ENCODE assay signal across 8 cellular contexts in genomic region chr3:49539659-49540560, GRCh38. TPM values are rescaled to one million over a fixed set of nuclear protein-coding genes. Genes with fewer than 3 reads are reported as not detected.
DNase-seq lines count a peak whose midpoint lies in the region; ATAC-seq and TF ChIP-seq lines count a peak whose summit lies in the region.

No MANE protein-coding gene starts in this region.

- no peaks in the 10 kb centered on the region for H3F3A ChIP-seq in smooth muscle cell (ENCODE audit: low read depth)

- H4K20me1 ChIP-seq in mammary epithelial cell (ENCODE audit: insufficient read depth, low read length) (no peaks in the 10 kb centered on the region), smooth muscle cell (ENCODE audit: low read depth) (no peaks in the 10 kb centered on the region)

- H2AFZ ChIP-seq in mammary epithelial cell (ENCODE audit: low read depth, low read length) (peak overlapping the region; percentile 91), smooth muscle cell (ENCODE audit: low read depth) (peak overlapping the region; percentile 84)

- DNase-seq in AG08396 (ENCODE audit: low spot score) (peak; percentile 97), NCI-H2196 treated with DMSO at 0.1 percent for 48 hours (lab: John Stamatoyannopoulos, UW; ENCODE audit: unreplicated experiment) (peak; percentile 71), WERI-Rb-1 (peak; percentile 95), mammary epithelial cell (peak; percentile 93), iPS-NIHi7 (ENCODE audit: extremely low spot score) (peak; percentile 95), smooth muscle cell (lab: John Stamatoyannopoulos, UW; ENCODE audit: unreplicated experiment) (peak; percentile 92)

- H3K4me1 ChIP-seq in mammary epithelial cell (ENCODE audit: insufficient read depth, low read length) (peaks cover 5% of the 10 kb centered on the region), smooth muscle cell (ENCODE audit: low read depth) (no peaks in the 10 kb centered on the region)

- peak overlapping the region; percentile 44 for H3K4me3 ChIP-seq in WERI-Rb-1 (ENCODE audit: low read depth, low read length)
- peak overlapping the region; percentile 30 to 47 (median 42) for H3K4me3 ChIP-seq in mammary epithelial cell (replicated peaks in 1 of 3; ENCODE audit: insufficient read depth in 1 of 3, low read depth in 2 of 3, low read length in 3 of 3)
- peak overlapping the region; percentile 52 for H3K4me3 ChIP-seq in smooth muscle cell

- H3K79me2 ChIP-seq in mammary epithelial cell (ENCODE audit: insufficient read depth, low read length) (no peaks in the 10 kb centered on the region), smooth muscle cell (ENCODE audit: low read depth) (no peaks in the 10 kb centered on the region)

- in situ Hi-C loops in mammary epithelial cell (cut with MboI; ENCODE audit: low sequenced_read_pairs in 2 of 2) = loop anchor here (5.0 to 10.0 kb wide), 2 partner anchors 132 to 135 kb away; partner anchors contain the start of gene APEH (in 2 of the 2)

- H3K9ac ChIP-seq in mammary epithelial cell (ENCODE audit: insufficient read depth, low read length) = no peak overlapping the region
- no peak overlapping the region for H3K9ac ChIP-seq in smooth muscle cell (ENCODE audit: low read depth)

- intact Hi-C loops in mammary epithelial cell (cut with micrococcal nuclease) = loop anchor here (1.0 kb wide), 5 partner anchors 86 to 299 kb away; partner anchors contain the start of gene INKA1

- CTCF ChIA-PET in mammary epithelial cell (lab: Charles Lee; ENCODE audit: low non-redundant PET) = interaction anchor here (0.5 to 1.9 kb wide), 8 partner anchors 54 to 366 kb away, joined by 3 to 34 read pairs (median 4); no protein-coding TSS in a partner anchor

- H3K9me3 ChIP-seq in WERI-Rb-1 (ENCODE audit: severe bottlenecking) (peaks cover 3% of the 10 kb centered on the region), mammary epithelial cell (replicated peaks; ENCODE audit: insufficient read depth, low read length) (no peaks in the 10 kb centered on the region), smooth muscle cell (replicated peaks; ENCODE audit: low read depth) (no peaks in the 10 kb centered on the region)

- H3K27ac ChIP-seq in WERI-Rb-1 (peak overlapping the region; percentile 73), mammary epithelial cell (ENCODE audit: insufficient read depth, low read depth, low read length) (no peak overlapping the region), smooth muscle cell (ENCODE audit: low read depth) (peak overlapping the region; percentile 14)

- peak; percentile 87 for TF ChIP-seq CTCF in WERI-Rb-1 (IDR thresholded peaks at IDR 0.05; ENCODE audit: low read depth, low read length)
- TF ChIP-seq CTCF in mammary epithelial cell (conservative IDR thresholded peaks at IDR 0.05 in 1 of 2, IDR thresholded peaks at IDR 0.05 in 1 of 2; ENCODE audit: extremely low read depth in 1 of 2, insufficient read depth in 1 of 2, low read depth in 1 of 2, low read length in 2 of 2) = peak; percentile 55 to 89
- peak; percentile 90 for TF ChIP-seq CTCF in smooth muscle cell (IDR thresholded peaks at IDR 0.05; ENCODE audit: borderline replicate concordance, insufficient read depth, poor library complexity, severe bottlenecking)

- BruUV-seq in mammary epithelial cell (replicated peaks; lab: Mats Ljungman, UMichigan) = no TSS peak

- WGBS in mammary epithelial cell (ENCODE audit: low coverage, missing lambda C conversion rate) = 5% methylated on average over 17 of the region's 63 CpGs
- WGBS in smooth muscle cell (ENCODE audit: low lambda C conversion rate) = 2% methylated on average over 60 of the region's 63 CpGs

- peak overlapping the region; percentile 95 for H3K4me2 ChIP-seq in mammary epithelial cell (ENCODE audit: insufficient read depth, low read depth, low read length)
- H3K4me2 ChIP-seq in smooth muscle cell = peak overlapping the region; percentile 88

- ATAC-seq in GM18907 (IDR thresholded peaks at IDR 0.05; ENCODE audit: unreplicated experiment) (peak; percentile 90), HG03139 (IDR thresholded peaks at IDR 0.05; ENCODE audit: unreplicated experiment) (peak; percentile 87)

- H3K27me3 ChIP-seq in WERI-Rb-1 (ENCODE audit: insufficient read depth, low read depth, severe bottlenecking) (no peaks in the 10 kb centered on the region), mammary epithelial cell (ENCODE audit: insufficient read depth, low read length) (no peaks in the 10 kb centered on the region), smooth muscle cell (ENCODE audit: low read depth) (peaks cover 11% of the 10 kb centered on the region)

- dilution Hi-C loops in mammary epithelial cell (cut with HindIII; ENCODE audit: low sequenced_read_pairs) = no loop called here

- H3K36me3 ChIP-seq in WERI-Rb-1 (no peaks in the 10 kb centered on the region), mammary epithelial cell (ENCODE audit: insufficient read depth, low read length) (no peaks in the 10 kb centered on the region), smooth muscle cell (ENCODE audit: low read depth) (no peaks in the 10 kb centered on the region)

RNA-seq across cellular contexts. Expression of gene BSN, which starts 14.4 kb away (rescaled TPM):
- total RNA-seq in mammary epithelial cell (under 1 TPM; under 0.01 to 0.21 TPM), smooth muscle cell (under 0.01 and 0.22 TPM in 2 replicates)
- polyA plus RNA-seq in mammary epithelial cell (0.01 TPM), smooth muscle cell (0.07 and 0.50 TPM in 2 replicates)
- polyA minus RNA-seq in mammary epithelial cell = 0.05 TPM
